Comparison of ENCODE assay signal across 8 cellular contexts in the genomic region with DNA sequence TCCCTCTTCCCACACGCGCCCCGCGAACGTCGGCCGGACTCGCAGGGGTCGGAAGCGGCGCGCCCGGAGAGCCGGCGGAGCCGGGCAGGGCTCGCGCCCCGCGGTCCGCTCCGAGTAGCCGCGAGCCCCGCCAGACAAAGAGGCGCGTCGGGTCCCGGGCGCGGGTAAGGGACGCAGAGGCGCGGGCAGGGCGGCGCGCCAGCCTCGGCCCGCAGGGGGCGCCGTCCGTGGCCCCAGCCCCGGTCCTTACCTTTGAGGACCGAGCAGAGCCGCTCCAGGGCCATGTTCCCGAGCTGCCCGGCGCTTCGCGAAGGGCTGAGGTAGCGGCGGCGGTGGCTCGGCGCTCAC. TPM values are rescaled to one million over a fixed set of nuclear protein-coding genes. Genes with fewer than 3 reads are reported as not detected.
DNase-seq lines count a peak whose midpoint lies in the region; ATAC-seq and TF ChIP-seq lines count a peak whose summit lies in the region.

No MANE protein-coding gene starts in this region.

- H3K9me3 ChIP-seq in HUES64 (ENCODE audit: insufficient read depth, low read depth, low read length): no peaks in the 10 kb centered on the region
- H3K9me3 ChIP-seq in osteoblast (ENCODE audit: low read depth, low read length): no peaks in the 10 kb centered on the region

- H3K4me1 Mint-ChIP-seq in activated T-helper 17 cell treated with anti-CD3 and anti-CD28 coated beads, Interleukin-2, amount 50 U/mL, for 72 hours: peaks cover 21% of the 10 kb centered on the region

- H3K4me3 ChIP-seq in HUES64 (ENCODE audit: low read length) (peak overlapping the region; percentile 85), osteoblast (ENCODE audit: insufficient read depth, low read length) (peak overlapping the region; percentile 74)

- peak; percentile 33 for TF ChIP-seq CTCF in osteoblast (IDR thresholded peaks at IDR 0.05; ENCODE audit: extremely low read depth, low read depth, low read length)

- peak; percentile 78 for DNase-seq in EL
- peak; percentile 92 for DNase-seq in RPMI8226
- DNase-seq in foreskin melanocyte: peak; percentile 50
- DNase-seq in osteoblast (ENCODE audit: insufficient read length, low spot score, missing footprints): peak; percentile 94
- DNase-seq in ureter (ENCODE audit: low spot score): peak; percentile 46

- H3K36me3 Mint-ChIP-seq in activated T-helper 17 cell treated with anti-CD3 and anti-CD28 coated beads, Interleukin-2, amount 50 U/mL, for 72 hours (ENCODE audit: low read depth): peaks cover 10% of the 10 kb centered on the region

- H3K9me3 Mint-ChIP-seq in activated T-helper 17 cell treated with anti-CD3 and anti-CD28 coated beads, Interleukin-2, amount 50 U/mL, for 72 hours: no peaks in the 10 kb centered on the region

- no peaks in the 10 kb centered on the region for H3K79me2 ChIP-seq in osteoblast (ENCODE audit: insufficient read depth, low read length)

- no peak overlapping the region for H3K27ac Mint-ChIP-seq in activated T-helper 17 cell treated with anti-CD3 and anti-CD28 coated beads, Interleukin-2, amount 50 U/mL, for 72 hours

- WGBS in HUES64: under 1% methylated on average over 55 of the region's 55 CpGs

- H3K27me3 ChIP-seq in HUES64 (ENCODE audit: insufficient read depth, low read length) (peaks cover 36% of the 10 kb centered on the region), osteoblast (ENCODE audit: insufficient read depth, low read length) (no peaks in the 10 kb centered on the region)

- peak; percentile 60 for ATAC-seq in GM21619 (IDR thresholded peaks at IDR 0.05; ENCODE audit: unreplicated experiment)
- ATAC-seq in activated T-helper 17 cell treated with anti-CD3 and anti-CD28 coated beads, Interleukin-2, amount 50 U/mL, for 72 hours (replicated peaks): peak; percentile 80

- H3K27ac ChIP-seq in HUES64 (ENCODE audit: low read depth, low read length) (no peak overlapping the region), osteoblast (ENCODE audit: low read depth, low read length) (no peak overlapping the region)

- H2AFZ ChIP-seq in osteoblast (ENCODE audit: low read length): peak overlapping the region; percentile 68

- peak overlapping the region; percentile 96 for H3K4me2 ChIP-seq in osteoblast (ENCODE audit: insufficient read depth, low read length)

- H3K9ac ChIP-seq in HUES64 (ENCODE audit: low read depth, low read length): peak overlapping the region; percentile 93

- no peaks in the 10 kb centered on the region for H4K20me1 ChIP-seq in osteoblast (ENCODE audit: insufficient read depth, low read length)

- H3K27me3 Mint-ChIP-seq in activated T-helper 17 cell treated with anti-CD3 and anti-CD28 coated beads, Interleukin-2, amount 50 U/mL, for 72 hours: no peaks in the 10 kb centered on the region

- peak overlapping the region; percentile 93 for H3K4me3 Mint-ChIP-seq in activated T-helper 17 cell treated with anti-CD3 and anti-CD28 coated beads, Interleukin-2, amount 50 U/mL, for 72 hours

- no peaks in the 10 kb centered on the region for H3K36me3 ChIP-seq in HUES64 (ENCODE audit: insufficient read depth, low read length)
- H3K36me3 ChIP-seq in osteoblast (ENCODE audit: insufficient read depth, low read length): no peaks in the 10 kb centered on the region

- H3K4me1 ChIP-seq in HUES64 (ENCODE audit: insufficient read depth, low read length) (peaks cover 22% of the 10 kb centered on the region), osteoblast (ENCODE audit: insufficient read depth, low read length) (peaks cover 4% of the 10 kb centered on the region)

RNA-seq across cellular contexts. Expression of gene NETO2, which starts 0.4 kb away (rescaled TPM):
- polyA plus RNA-seq in HUES64 (2013, experiment 1 of 2): 26.2 TPM
- 20.2 TPM for polyA plus RNA-seq in HUES64 (2013, experiment 2 of 2)
- total RNA-seq in activated T-helper 17 cell treated with anti-CD3 and anti-CD28 coated beads, Interleukin-2, amount 50 U/mL, for 72 hours: 10 to 100 TPM; 17.9 to 67.0 TPM
- total RNA-seq in osteoblast (3.5 and 5.8 TPM in 2 replicates), ureter (5.3 TPM)
